ENCODE assay signal across 1 cellular context in genomic region chr13:99228737-99229691, GRCh38.
TF ChIP-seq lines count a peak whose summit lies in the region.

No MANE protein-coding gene starts in this region.

TF ChIP-seq in GM23338, 12 proteins besides CTCF, POLR2A, EP300 and RAD21 (continued from another document):
- TF ChIP-seq, protein P1, sequence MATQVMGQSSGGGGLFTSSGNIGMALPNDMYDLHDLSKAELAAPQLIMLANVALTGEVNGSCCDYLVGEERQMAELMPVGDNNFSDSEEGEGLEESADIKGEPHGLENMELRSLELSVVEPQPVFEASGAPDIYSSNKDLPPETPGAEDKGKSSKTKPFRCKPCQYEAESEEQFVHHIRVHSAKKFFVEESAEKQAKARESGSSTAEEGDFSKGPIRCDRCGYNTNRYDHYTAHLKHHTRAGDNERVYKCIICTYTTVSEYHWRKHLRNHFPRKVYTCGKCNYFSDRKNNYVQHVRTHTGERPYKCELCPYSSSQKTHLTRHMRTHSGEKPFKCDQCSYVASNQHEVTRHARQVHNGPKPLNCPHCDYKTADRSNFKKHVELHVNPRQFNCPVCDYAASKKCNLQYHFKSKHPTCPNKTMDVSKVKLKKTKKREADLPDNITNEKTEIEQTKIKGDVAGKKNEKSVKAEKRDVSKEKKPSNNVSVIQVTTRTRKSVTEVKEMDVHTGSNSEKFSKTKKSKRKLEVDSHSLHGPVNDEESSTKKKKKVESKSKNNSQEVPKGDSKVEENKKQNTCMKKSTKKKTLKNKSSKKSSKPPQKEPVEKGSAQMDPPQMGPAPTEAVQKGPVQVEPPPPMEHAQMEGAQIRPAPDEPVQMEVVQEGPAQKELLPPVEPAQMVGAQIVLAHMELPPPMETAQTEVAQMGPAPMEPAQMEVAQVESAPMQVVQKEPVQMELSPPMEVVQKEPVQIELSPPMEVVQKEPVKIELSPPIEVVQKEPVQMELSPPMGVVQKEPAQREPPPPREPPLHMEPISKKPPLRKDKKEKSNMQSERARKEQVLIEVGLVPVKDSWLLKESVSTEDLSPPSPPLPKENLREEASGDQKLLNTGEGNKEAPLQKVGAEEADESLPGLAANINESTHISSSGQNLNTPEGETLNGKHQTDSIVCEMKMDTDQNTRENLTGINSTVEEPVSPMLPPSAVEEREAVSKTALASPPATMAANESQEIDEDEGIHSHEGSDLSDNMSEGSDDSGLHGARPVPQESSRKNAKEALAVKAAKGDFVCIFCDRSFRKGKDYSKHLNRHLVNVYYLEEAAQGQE (IDR thresholded peaks at IDR 0.05; ENCODE audit: unreplicated experiment): no peak
- no peak for TF ChIP-seq POLR2AphosphoS5 (IDR thresholded peaks at IDR 0.05; ENCODE audit: low read depth)
- no peak for TF ChIP-seq ZNF331 (CRISPR knock-in tag; IDR thresholded peaks at IDR 0.05; ENCODE audit: low read depth)
